8 cellular contexts compared by ENCODE assay signal in genomic region chr19:36418287-36419001, GRCh38. TPM values are rescaled to one million over a fixed set of nuclear protein-coding genes. Genes with fewer than 3 reads are reported as not detected.
DNase-seq lines count a peak whose midpoint lies in the region; ATAC-seq lines count a peak whose summit lies in the region.

Gene ZFP82, minus strand, starts transcription at chr19:36418644. Its CDS starts 8,855 bp downstream, at chr19:36409789.

- peaks cover 6% of the 10 kb centered on the region for H3K27me3 ChIP-seq in muscle layer of duodenum (ENCODE audit: low read depth, low read length)

- peaks cover 0 to 15% of the 10 kb centered on the region in 2 donors for H3K4me1 ChIP-seq in muscle layer of duodenum (ENCODE audit: control insufficient read depth in 1 of 2, insufficient read depth in 2 of 2, low read length in 2 of 2)

- ATAC-seq in GM18873 (IDR thresholded peaks at IDR 0.05; ENCODE audit: low FRiP score, unreplicated experiment), result peak; percentile 47
- ATAC-seq in HG03432 (IDR thresholded peaks at IDR 0.05; ENCODE audit: unreplicated experiment), result peak; percentile 90
- peak; percentile 91 for ATAC-seq in esophagus mucosa

- peak within 1 kb of the TSS; percentile 45 for H3K27ac ChIP-seq in muscle layer of duodenum (ENCODE audit: low read length)

- peaks cover 0 to 6% of the 10 kb centered on the region in 2 donors for H3K36me3 ChIP-seq in muscle layer of duodenum (ENCODE audit: control insufficient read depth in 1 of 2, insufficient read depth in 2 of 2, low read length in 2 of 2)

- H3K9me3 ChIP-seq in muscle layer of duodenum (ENCODE audit: control insufficient read depth in 1 of 2, low read length in 2 of 2), result no peaks in the 10 kb centered on the region

- peak within 1 kb of the TSS; percentile 68 to 77 for H3K4me3 ChIP-seq in muscle layer of duodenum (ENCODE audit: low read depth in 1 of 2, low read length in 2 of 2)

- DNase-seq in 8988T (peak; percentile 99), NOMO-1 treated with DMSO at 0.1 percent for 48 hours (lab: John Stamatoyannopoulos, UW; ENCODE audit: unreplicated experiment) (peak; percentile 39)
- DNase-seq in activated T-cell treated with anti-CD3 and anti-CD28 coated beads, Interleukin-2, amount 50 U/mL, for 1 hour, result peak; percentile 80
- peak; percentile 50 to 57 for DNase-seq in stimulated activated CD8-positive, alpha-beta memory T cell treated with anti-CD3 and anti-CD28 coated beads, Interleukin-7, amount 100 ng/mL, for 1 hour (ENCODE audit: low read depth in 2 of 2)

RNA-seq across cellular contexts. Expression of gene ZFP82, which starts in this region (rescaled TPM):
- 0.72 TPM for total RNA-seq in esophagus mucosa

Comparison
In these comparisons a context has a peak if more than half of its experiments do, and no peak if none do; other contexts are left out.
1. Peak in every context shown above with its lines: DNase-seq, ATAC-seq, H3K4me3 ChIP-seq and H3K27ac ChIP-seq.
2. Peak in ATAC-seq in esophagus mucosa; RNA of the gene not detected or under 1 TPM.
3. DNase-seq: peak in every context shown above with its lines; median percentile 99 in 8988T; 80 in activated T-cell treated with anti-CD3 and anti-CD28 coated beads, Interleukin-2, amount 50 U/mL, for 1 hour; 54 in stimulated activated CD8-positive, alpha-beta memory T cell treated with anti-CD3 and anti-CD28 coated beads, Interleukin-7, amount 100 ng/mL, for 1 hour; 39 in NOMO-1 treated with DMSO at 0.1 percent for 48 hours.